Comparison of ENCODE assay signal across 8 cellular contexts in genomic region chr17:45262516-45263476, GRCh38. TPM values are rescaled to one million over a fixed set of nuclear protein-coding genes. Genes with fewer than 3 reads are reported as not detected.
DNase-seq lines count a peak whose midpoint lies in the region; ATAC-seq and TF ChIP-seq lines count a peak whose summit lies in the region.

No MANE protein-coding gene starts in this region.

- peak overlapping the region; percentile 72 for H3K4me3 Mint-ChIP-seq in T-helper 1 cell treated with Interleukin-12 subunit alpha and Interleukin-12 subunit beta and Interleukin-4 antibody, amounts not matched to agents 30 μg/mL and 1 μg/mL, for 36 hours

- H3K4me1 Mint-ChIP-seq in T-helper 1 cell treated with Interleukin-12 subunit alpha and Interleukin-12 subunit beta and Interleukin-4 antibody, amounts not matched to agents 30 μg/mL and 1 μg/mL, for 36 hours (ENCODE audit: low read depth): peaks cover 12% of the 10 kb centered on the region

- peak overlapping the region in 1 of 2 donors; percentile 49 for H3K9ac ChIP-seq in stomach smooth muscle (ENCODE audit: low read length in 2 of 2)

- ATAC-seq in GM18511 (IDR thresholded peaks at IDR 0.05; ENCODE audit: unreplicated experiment): no peak

- in situ Hi-C loops in astrocyte of the cerebellum (cut with HindIII; ENCODE audit: low sequenced_read_pairs): no loop called here

- H3K36me3 ChIP-seq in stomach smooth muscle (ENCODE audit: control insufficient read depth in 2 of 2, insufficient read depth in 2 of 2, low read length in 2 of 2): peaks cover 40 to 41% of the 10 kb centered on the region in 2 donors

- no peak for DNase-seq in T-helper 1 cell
- DNase-seq in astrocyte of the cerebellum (ENCODE audit: low read depth): peak; percentile 36
- no peak for DNase-seq in NCI-H2196 treated with DMSO at 0.1 percent for 48 hours (lab: John Stamatoyannopoulos, UW; ENCODE audit: unreplicated experiment)
- no peak for DNase-seq in HT-29 (ENCODE audit: low spot score)

- TF ChIP-seq CTCF in astrocyte of the cerebellum (IDR thresholded peaks at IDR 0.05; ENCODE audit: low read depth, low read length, missing control alignments): peak; percentile 26

- H3K4me3 ChIP-seq in astrocyte of the cerebellum (ENCODE audit: low read depth, low read length) (no peak overlapping the region), iPS-18c (ENCODE audit: insufficient read depth, low read depth, low read length) (peak overlapping the region; percentile 58), stomach smooth muscle (ENCODE audit: low read length in 2 of 2) (peak overlapping the region; percentile 66 to 79)

- peaks cover 24% of the 10 kb centered on the region for H3K36me3 Mint-ChIP-seq in T-helper 1 cell treated with Interleukin-12 subunit alpha and Interleukin-12 subunit beta and Interleukin-4 antibody, amounts not matched to agents 30 μg/mL and 1 μg/mL, for 36 hours (ENCODE audit: low read depth)

- peaks cover 18% of the 10 kb centered on the region for H3K4me1 ChIP-seq in stomach smooth muscle (ENCODE audit: control insufficient read depth, insufficient read depth, low read length)

- peak overlapping the region; percentile 60 for H3K27ac Mint-ChIP-seq in T-helper 1 cell treated with Interleukin-12 subunit alpha and Interleukin-12 subunit beta and Interleukin-4 antibody, amounts not matched to agents 30 μg/mL and 1 μg/mL, for 36 hours

- peak overlapping the region; percentile 41 for H3K27ac ChIP-seq in stomach smooth muscle (ENCODE audit: low read length)

- H3K27me3 ChIP-seq in stomach smooth muscle (ENCODE audit: control insufficient read depth in 1 of 2, insufficient read depth in 2 of 2, low read length in 2 of 2): no peaks in the 10 kb centered on the region

- no peaks in the 10 kb centered on the region for H3K9me3 Mint-ChIP-seq in T-helper 1 cell treated with Interleukin-12 subunit alpha and Interleukin-12 subunit beta and Interleukin-4 antibody, amounts not matched to agents 30 μg/mL and 1 μg/mL, for 36 hours

- H3K9me3 ChIP-seq in iPS-18c (ENCODE audit: control insufficient read depth, insufficient read depth, low read length): no peaks in the 10 kb centered on the region
- no peaks in the 10 kb centered on the region for H3K9me3 ChIP-seq in stomach smooth muscle (ENCODE audit: control insufficient read depth in 2 of 2, low read length in 2 of 2)

- no peaks in the 10 kb centered on the region for H3K27me3 Mint-ChIP-seq in T-helper 1 cell treated with Interleukin-12 subunit alpha and Interleukin-12 subunit beta and Interleukin-4 antibody, amounts not matched to agents 30 μg/mL and 1 μg/mL, for 36 hours (ENCODE audit: low read depth)

RNA-seq across cellular contexts. Expression of gene SPATA32, which starts 0.9 kb away (rescaled TPM):
- not detected in 2 replicates for total RNA-seq in HT-29 (2014; rRNA removed; shearing (Covaris generic))

RNA-seq across cellular contexts. Expression of gene FMNL1, which starts 41.1 kb away (rescaled TPM):
- 0.03 TPM in 1 of 2 replicates, not detected in the other for total RNA-seq in HT-29 (2014; rRNA removed; shearing (Covaris generic))

RNA-seq across cellular contexts. Expression of gene MAP3K14, which starts 54.0 kb away (rescaled TPM):
- total RNA-seq in HT-29 (2014; rRNA removed; shearing (Covaris generic)): 5.9 and 6.2 TPM in 2 replicates
